22 cellular contexts compared by ENCODE assay signal in the genomic region with DNA sequence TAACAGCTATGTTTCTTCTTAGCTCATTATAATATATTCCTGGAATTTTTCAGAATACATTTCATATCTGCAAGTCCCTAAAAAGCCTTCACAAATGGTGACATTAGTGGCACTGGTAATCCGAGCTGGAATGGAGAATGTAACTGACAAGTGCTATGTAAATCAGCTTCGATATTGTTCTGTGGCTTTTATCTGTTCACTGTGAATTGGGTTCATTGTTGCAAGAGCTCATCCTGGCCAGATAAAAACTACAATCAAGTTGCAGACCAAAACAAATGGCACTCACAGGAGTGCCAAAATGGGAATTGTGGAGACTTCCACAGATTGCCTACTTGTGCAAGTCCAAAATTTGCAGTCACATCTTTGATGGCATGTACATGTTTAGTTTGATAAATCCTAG.
"Had no signal": no experiment of that assay in that cellular context is flagged by ENCODE, and none has a peak within 500 bp of the region (broad histone marks: within the 10 kb centered on the region; RNA-seq: fewer than 3 reads in every experiment).

No MANE protein-coding gene starts in this region.

- ATAC-seq: activated naive CD8-positive, alpha-beta T cell treated with anti-CD3 and anti-CD28 coated beads, Interleukin-2, amount 50 U/mL, for 24 hours; gastrocnemius medialis; heart left ventricle; left lung; sciatic nerve; stimulated activated naive CD8-positive, alpha-beta T cell treated with anti-CD3 and anti-CD28 coated beads, Interleukin-15, amount 100 ng/mL, for 72 hours had no signal

- H3K27ac Mint-ChIP-seq: activated naive CD4-positive, alpha-beta T cell treated with anti-CD3 and anti-CD28 coated beads, Interleukin-2, amount 10 ng/mL, durations not matched to agents 7 days and 5 days; activated naive CD8-positive, alpha-beta T cell treated with anti-CD3 and anti-CD28 coated beads, Interleukin-2, amount 50 U/mL, for 24 hours; stimulated activated naive CD8-positive, alpha-beta T cell treated with anti-CD3 and anti-CD28 coated beads, Interleukin-15, amount 100 ng/mL, for 72 hours had no signal

- H3K36me3 Mint-ChIP-seq: activated naive CD4-positive, alpha-beta T cell treated with anti-CD3 and anti-CD28 coated beads, Interleukin-2, amount 10 ng/mL, durations not matched to agents 7 days and 5 days had no signal

- H3K4me1 ChIP-seq: colonic mucosa, gastrocnemius medialis, heart left ventricle, left lung, parathyroid adenoma, suprapubic skin, vagina had no signal

- H3K36me3 ChIP-seq: brain microvascular endothelial cell, colonic mucosa, gastrocnemius medialis, heart left ventricle, left lung, suprapubic skin, vagina had no signal

- H3K27me3 ChIP-seq: brain microvascular endothelial cell, colonic mucosa, gastrocnemius medialis, heart left ventricle, left lung, suprapubic skin, vagina had no signal

- H3K27me3 Mint-ChIP-seq: activated naive CD4-positive, alpha-beta T cell treated with anti-CD3 and anti-CD28 coated beads, Interleukin-2, amount 10 ng/mL, durations not matched to agents 7 days and 5 days; activated naive CD8-positive, alpha-beta T cell treated with anti-CD3 and anti-CD28 coated beads, Interleukin-2, amount 50 U/mL, for 24 hours; stimulated activated naive CD8-positive, alpha-beta T cell treated with anti-CD3 and anti-CD28 coated beads, Interleukin-15, amount 100 ng/mL, for 72 hours had no signal

- H3K9me3 Mint-ChIP-seq: activated naive CD4-positive, alpha-beta T cell treated with anti-CD3 and anti-CD28 coated beads, Interleukin-2, amount 10 ng/mL, durations not matched to agents 7 days and 5 days; stimulated activated naive CD8-positive, alpha-beta T cell treated with anti-CD3 and anti-CD28 coated beads, Interleukin-15, amount 100 ng/mL, for 72 hours had no signal

- H3K4me1 Mint-ChIP-seq: activated naive CD4-positive, alpha-beta T cell treated with anti-CD3 and anti-CD28 coated beads, Interleukin-2, amount 10 ng/mL, durations not matched to agents 7 days and 5 days; activated naive CD8-positive, alpha-beta T cell treated with anti-CD3 and anti-CD28 coated beads, Interleukin-2, amount 50 U/mL, for 24 hours; stimulated activated naive CD8-positive, alpha-beta T cell treated with anti-CD3 and anti-CD28 coated beads, Interleukin-15, amount 100 ng/mL, for 72 hours had no signal

- H3K4me3 ChIP-seq: colonic mucosa, gastrocnemius medialis, heart left ventricle, left lung, smooth muscle cell, suprapubic skin, vagina had no signal

- H3K9me3 ChIP-seq: colonic mucosa, gastrocnemius medialis, heart left ventricle, left lung, suprapubic skin, vagina had no signal

- DNase-seq: activated CD4-positive, alpha-beta T cell treated with anti-CD3 and anti-CD28 coated beads, Interleukin-2, amount 50 U/mL, for 1 hour; activated CD4-positive, CD25-positive, alpha-beta regulatory T cell treated with anti-CD3 and anti-CD28 coated beads, Interleukin-2, amount 50 U/mL, for 72 hours; activated CD8-positive, alpha-beta memory T cell treated with anti-CD3 and anti-CD28 coated beads for 24 hours; activated CD8-positive, alpha-beta memory T cell treated with anti-CD3 and anti-CD28 coated beads, Interleukin-2, amount 50 U/mL, for 48 hours; activated effector memory CD4-positive, alpha-beta T cell treated with Interleukin-2 at 50 U/mL for 16 hours; activated naive CD4-positive, alpha-beta T cell treated with anti-CD3 and anti-CD28 coated beads, Interleukin-2, amount 10 ng/mL, durations not matched to agents 7 days and 5 days; activated naive CD8-positive, alpha-beta T cell treated with anti-CD3 and anti-CD28 coated beads, Interleukin-2, amount 50 U/mL, for 24 hours; activated T-cell treated with anti-CD3 and anti-CD28 coated beads, Interleukin-2, amount 50 U/mL, for 48 hours; brain microvascular endothelial cell; central memory CD4-positive, alpha-beta T cell; colonic mucosa; gastrocnemius medialis; heart left ventricle; left lung; stimulated activated CD4-positive, alpha-beta T cell treated with anti-CD3 and anti-CD28 coated beads, Interleukin-4, amount 100 ng/mL, for 1 hour; stimulated activated naive CD8-positive, alpha-beta T cell treated with anti-CD3 and anti-CD28 coated beads, Interleukin-15, amount 100 ng/mL, for 72 hours; trophoblast cell had no signal

- H3K4me3 Mint-ChIP-seq: activated naive CD4-positive, alpha-beta T cell treated with anti-CD3 and anti-CD28 coated beads, Interleukin-2, amount 10 ng/mL, durations not matched to agents 7 days and 5 days; activated naive CD8-positive, alpha-beta T cell treated with anti-CD3 and anti-CD28 coated beads, Interleukin-2, amount 50 U/mL, for 24 hours; stimulated activated naive CD8-positive, alpha-beta T cell treated with anti-CD3 and anti-CD28 coated beads, Interleukin-15, amount 100 ng/mL, for 72 hours had no signal
